Comparison of ENCODE assay signal across 26 cellular contexts in genomic region chr4:184177271-184177670, GRCh38. TPM values are rescaled to one million over a fixed set of nuclear protein-coding genes. Genes with fewer than 3 reads are reported as not detected.
"Had no signal": no experiment of that assay in that cellular context is flagged by ENCODE, and none has a peak within 500 bp of the region (broad histone marks: within the 10 kb centered on the region; RNA-seq: fewer than 3 reads in every experiment).

No MANE protein-coding gene starts in this region.

- ATAC-seq: activated naive CD4-positive, alpha-beta T cell treated with anti-CD3 and anti-CD28 coated beads, Interleukin-2, amount 50 U/mL, for 72 hours; activated T-cell treated with anti-CD3 and anti-CD28 coated beads, Interleukin-2, amount 50 U/mL, for 72 hours; esophagus mucosa had no signal

- H3K4me1 Mint-ChIP-seq: activated CD4-positive, alpha-beta memory T cell treated with anti-CD3 and anti-CD28 coated beads, Interleukin-2, amount 10 ng/mL, durations not matched to agents 7 days and 5 days; activated CD4-positive, alpha-beta T cell treated with anti-CD3 and anti-CD28 coated beads, Interleukin-2, amount 10 ng/mL, durations not matched to agents 7 days and 5 days; activated naive CD4-positive, alpha-beta T cell treated with anti-CD3 and anti-CD28 coated beads, Interleukin-2, amount 10 ng/mL, durations not matched to agents 7 days and 5 days; brain had no signal

- H3K4me3 Mint-ChIP-seq: activated CD4-positive, alpha-beta memory T cell treated with anti-CD3 and anti-CD28 coated beads, Interleukin-2, amount 10 ng/mL, durations not matched to agents 7 days and 5 days; activated CD4-positive, alpha-beta T cell treated with anti-CD3 and anti-CD28 coated beads, Interleukin-2, amount 10 ng/mL, durations not matched to agents 7 days and 5 days; activated naive CD4-positive, alpha-beta T cell treated with anti-CD3 and anti-CD28 coated beads, Interleukin-2, amount 10 ng/mL, durations not matched to agents 7 days and 5 days; activated naive CD8-positive, alpha-beta T cell treated with anti-CD3 and anti-CD28 coated beads, Interleukin-2, amount 10 ng/mL, durations not matched to agents 7 days and 5 days; activated T-cell treated with anti-CD3 and anti-CD28 coated beads, Interleukin-2, amount 50 U/mL, for 24 hours; activated T-cell treated with anti-CD3 and anti-CD28 coated beads, Interleukin-2, amount 50 U/mL, for 72 hours; brain had no signal

- H3K36me3 ChIP-seq: ascending aorta, breast epithelium, cardiac muscle cell, colonic mucosa had no signal

- H3K27me3 ChIP-seq: ascending aorta, breast epithelium, cardiac muscle cell, colonic mucosa had no signal

- H3K9me3 ChIP-seq: ascending aorta, colonic mucosa had no signal

- H3K27ac Mint-ChIP-seq: activated CD4-positive, alpha-beta memory T cell treated with anti-CD3 and anti-CD28 coated beads, Interleukin-2, amount 10 ng/mL, durations not matched to agents 7 days and 5 days; activated CD4-positive, alpha-beta T cell treated with anti-CD3 and anti-CD28 coated beads, Interleukin-2, amount 10 ng/mL, durations not matched to agents 7 days and 5 days; activated naive CD4-positive, alpha-beta T cell treated with anti-CD3 and anti-CD28 coated beads, Interleukin-2, amount 10 ng/mL, durations not matched to agents 7 days and 5 days; activated naive CD4-positive, alpha-beta T cell treated with anti-CD3 and anti-CD28 coated beads, Interleukin-2, amount 50 U/mL, for 72 hours; activated naive CD8-positive, alpha-beta T cell treated with anti-CD3 and anti-CD28 coated beads, Interleukin-2, amount 10 ng/mL, durations not matched to agents 7 days and 5 days; activated T-cell treated with anti-CD3 and anti-CD28 coated beads, Interleukin-2, amount 50 U/mL, for 24 hours; activated T-cell treated with anti-CD3 and anti-CD28 coated beads, Interleukin-2, amount 50 U/mL, for 72 hours; brain had no signal

- H3K4me1 ChIP-seq: ascending aorta, breast epithelium, colonic mucosa had no signal

- H3K36me3 Mint-ChIP-seq: activated naive CD4-positive, alpha-beta T cell treated with anti-CD3 and anti-CD28 coated beads, Interleukin-2, amount 10 ng/mL, durations not matched to agents 7 days and 5 days; brain had no signal

- DNase-seq: activated CD4-positive, alpha-beta memory T cell treated with anti-CD3 and anti-CD28 coated beads, Interleukin-2, amount 10 ng/mL, durations not matched to agents 7 days and 5 days; activated CD4-positive, alpha-beta T cell treated with anti-CD3 and anti-CD28 coated beads for 1 hour; activated CD4-positive, alpha-beta T cell treated with anti-CD3 and anti-CD28 coated beads for 4 hours; activated CD4-positive, alpha-beta T cell treated with anti-CD3 and anti-CD28 coated beads, Interleukin-2, amount 10 ng/mL, durations not matched to agents 7 days and 5 days; activated CD4-positive, alpha-beta T cell treated with anti-CD3 and anti-CD28 coated beads, Interleukin-2, amount 50 U/mL, for 4 hours; activated CD8-positive, alpha-beta memory T cell treated with anti-CD3 and anti-CD28 coated beads, Interleukin-2, amount 50 U/mL, for 48 hours; activated gamma-delta T cell; activated naive CD4-positive, alpha-beta T cell; activated naive CD4-positive, alpha-beta T cell treated with anti-CD3 and anti-CD28 coated beads, Interleukin-2, amount 10 ng/mL, durations not matched to agents 7 days and 5 days; activated naive CD8-positive, alpha-beta T cell treated with anti-CD3 and anti-CD28 coated beads, Interleukin-2, amount 10 ng/mL, durations not matched to agents 7 days and 5 days; activated T-cell treated with anti-CD3 and anti-CD28 coated beads for 4 hours; activated T-cell treated with anti-CD3 and anti-CD28 coated beads, Interleukin-2, amount 50 U/mL, for 24 hours; activated T-cell treated with anti-CD3 and anti-CD28 coated beads, Interleukin-2, amount 50 U/mL, for 72 hours; central memory CD4-positive, alpha-beta T cell; cerebellar nuclear complex; colonic mucosa; effector CD8-positive, alpha-beta T cell; foreskin fibroblast; T-helper 2 cell had no signal

- H3K27ac ChIP-seq: ascending aorta, breast epithelium, cardiac muscle cell, colonic mucosa had no signal

- H3K4me3 ChIP-seq: ascending aorta, breast epithelium, cardiac muscle cell, colonic mucosa had no signal

RNA-seq across cellular contexts. Expression of gene ENPP6, which starts 40.4 kb away (rescaled TPM):
- total RNA-seq: ascending aorta, cardiac muscle cell, epithelial cell of proximal tubule, esophagus mucosa had no signal
- polyA plus RNA-seq: cardiac muscle cell had no signal
